17 cellular contexts compared by ENCODE assay signal in genomic region chr13:37138169-37138568, GRCh38. TPM values are rescaled to one million over a fixed set of nuclear protein-coding genes. Genes with fewer than 3 reads are reported as not detected.
DNase-seq lines count a peak whose midpoint lies in the region; TF ChIP-seq lines count a peak whose summit lies in the region.
"Had no signal": no experiment of that assay in that cellular context is flagged by ENCODE, and none has a peak within 500 bp of the region (broad histone marks: within the 10 kb centered on the region; RNA-seq: fewer than 3 reads in every experiment).

No MANE protein-coding gene starts in this region.

- H3K9me3 ChIP-seq in WERI-Rb-1 (ENCODE audit: severe bottlenecking) (no peaks in the 10 kb centered on the region), iPS DF 6.9 (ENCODE audit: control insufficient read depth, insufficient read depth, low read length) (no peaks in the 10 kb centered on the region)
- H3K9me3 ChIP-seq: BLaER1 treated with 17β-estradiol and CSF1 and Interleukin-3, amounts not matched to agents 10 nM and 100 nM; esophagus squamous epithelium had no signal

- peak; percentile 24; the same call in 1 of the 2 replicates for TF ChIP-seq CTCF in WERI-Rb-1 (IDR thresholded peaks at IDR 0.05; ENCODE audit: low read depth, low read length)

- H3K27me3 ChIP-seq in WERI-Rb-1 (ENCODE audit: insufficient read depth, low read depth, severe bottlenecking), result no peaks in the 10 kb centered on the region
- H3K27me3 ChIP-seq in iPS DF 6.9 (ENCODE audit: control insufficient read depth, insufficient read depth, low read length), result no peaks in the 10 kb centered on the region
- H3K27me3 ChIP-seq: BLaER1 treated with 17β-estradiol and CSF1 and Interleukin-3, amounts not matched to agents 10 nM and 100 nM; esophagus squamous epithelium had no signal

- H3K4me3 ChIP-seq in WERI-Rb-1 (ENCODE audit: low read depth, low read length) (no peak overlapping the region), iPS DF 6.9 (ENCODE audit: low read length) (no peak overlapping the region)
- H3K4me3 ChIP-seq: BLaER1 treated with 17β-estradiol and CSF1 and Interleukin-3, amounts not matched to agents 10 nM and 100 nM; esophagus squamous epithelium had no signal

- peak; percentile 27 for DNase-seq in ACHN
- DNase-seq in HCEC 1CT, result peak; percentile 54
- no peak for DNase-seq in WERI-Rb-1
- DNase-seq in iPS DF 6.9 (ENCODE audit: low read depth, low spot score), result peak; percentile 22
- no peak for DNase-seq in NCI-H1694 (lab: John Stamatoyannopoulos, UW)
- DNase-seq in cerebellum (ENCODE audit: low spot score), result no peak
- DNase-seq in T-helper 1 cell, result no peak
- no peak for DNase-seq in NOMO-1 treated with DMSO at 0.1 percent for 48 hours (lab: John Stamatoyannopoulos, UW; ENCODE audit: unreplicated experiment)
- DNase-seq: activated CD8-positive, alpha-beta memory T cell treated with anti-CD3 and anti-CD28 coated beads, Interleukin-2, amount 50 U/mL, for 4 hours; amygdala; esophagus squamous epithelium; left colon; NCI-H1417; substantia nigra had no signal

- H3K36me3 ChIP-seq in WERI-Rb-1 (no peaks in the 10 kb centered on the region), iPS DF 6.9 (ENCODE audit: control insufficient read depth, insufficient read depth, low read length) (no peaks in the 10 kb centered on the region)
- H3K36me3 ChIP-seq: BLaER1 treated with 17β-estradiol and CSF1 and Interleukin-3, amounts not matched to agents 10 nM and 100 nM; esophagus squamous epithelium had no signal

- H3K27ac ChIP-seq in WERI-Rb-1 (no peak overlapping the region), iPS DF 6.9 (ENCODE audit: low read length) (no peak overlapping the region)
- H3K27ac ChIP-seq: BLaER1 treated with 17β-estradiol and CSF1 and Interleukin-3, amounts not matched to agents 10 nM and 100 nM; esophagus squamous epithelium; HL-60; parathyroid adenoma had no signal

- WGBS in iPS DF 6.9 (ENCODE audit: insufficient coverage, insufficient read length), result no CpG with 5 or more reads among the region's 1 CpG

- H3K4me1 ChIP-seq in iPS DF 6.9 (ENCODE audit: control insufficient read depth, insufficient read depth, low read length), result no peaks in the 10 kb centered on the region
- H3K4me1 ChIP-seq: BLaER1 treated with 17β-estradiol and CSF1 and Interleukin-3, amounts not matched to agents 10 nM and 100 nM; esophagus squamous epithelium had no signal

- in situ Hi-C loops in ACHN (cut with HindIII; ENCODE audit: low pct_ligation_motif_present, low pct_unique_long_range_greater_than_20kb, low sequenced_read_pairs), result no loop called here

RNA-seq across cellular contexts. Expression of gene CSNK1A1L, which starts 32.7 kb away (rescaled TPM):
- not detected for total RNA-seq in cerebellum
- total RNA-seq: esophagus squamous epithelium, left colon had no signal

Comparison
In these comparisons a context has a peak if more than half of its experiments do, and no peak if none do; other contexts are left out.
1. DNase-seq: peak in ACHN (single experiment), HCEC 1CT (single experiment) and iPS DF 6.9 (single experiment); none in WERI-Rb-1 (single experiment), NCI-H1694 (single experiment), cerebellum (single experiment), T-helper 1 cell (0 of 5) and NOMO-1 treated with DMSO at 0.1 percent for 48 hours (single experiment).